22 cellular contexts compared by ENCODE assay signal in the genomic region with DNA sequence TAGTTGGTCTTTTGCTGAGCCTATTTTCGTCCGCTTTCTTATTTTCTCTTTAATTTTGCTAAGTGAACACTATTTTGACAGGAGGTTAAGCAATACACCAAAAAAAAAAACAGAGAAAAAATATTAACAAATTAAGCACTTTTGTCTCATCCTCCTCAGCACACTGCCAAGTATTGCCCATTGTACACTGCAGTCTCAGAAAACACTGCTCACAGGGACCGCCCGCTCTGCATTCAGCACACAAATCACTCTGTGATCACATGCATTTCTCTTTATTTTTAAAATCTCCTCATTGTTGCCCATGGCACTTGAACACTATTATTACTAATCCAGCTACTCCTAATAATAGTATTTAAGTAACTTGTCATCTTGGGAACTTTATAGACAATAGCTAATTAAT.
"Had no signal": no experiment of that assay in that cellular context is flagged by ENCODE, and none has a peak within 500 bp of the region (broad histone marks: within the 10 kb centered on the region; RNA-seq: fewer than 3 reads in every experiment).

No MANE protein-coding gene starts in this region.

- ATAC-seq: right cardiac atrium; stimulated activated naive CD8-positive, alpha-beta T cell treated with anti-CD3 and anti-CD28 coated beads, Interleukin-15, Interleukin-2, amounts not matched to agents 100 U/mL and 50 U/mL, for 24 hours had no signal

- H3K36me3 Mint-ChIP-seq: naive B cell, neural progenitor cell had no signal

- H3K27ac Mint-ChIP-seq: activated CD4-positive, alpha-beta memory T cell treated with anti-CD3 and anti-CD28 coated beads, Interleukin-2, amount 10 ng/mL, durations not matched to agents 7 days and 5 days; activated CD4-positive, alpha-beta T cell treated with anti-CD3 and anti-CD28 coated beads, Interleukin-2, amount 10 ng/mL, durations not matched to agents 24 days and 14 days; activated T-cell treated with anti-CD3 and anti-CD28 coated beads, Interleukin-2, amount 50 U/mL, for 24 hours; neural progenitor cell; T-helper 1 cell treated with Interleukin-12 subunit alpha and Interleukin-12 subunit beta and Interleukin-4 antibody, amounts not matched to agents 30 μg/mL and 1 μg/mL, for 36 hours had no signal

- H3K27me3 Mint-ChIP-seq: activated CD4-positive, alpha-beta memory T cell treated with anti-CD3 and anti-CD28 coated beads, Interleukin-2, amount 10 ng/mL, durations not matched to agents 7 days and 5 days; activated CD4-positive, alpha-beta T cell treated with anti-CD3 and anti-CD28 coated beads, Interleukin-2, amount 10 ng/mL, durations not matched to agents 24 days and 14 days; activated T-cell treated with anti-CD3 and anti-CD28 coated beads, Interleukin-2, amount 50 U/mL, for 24 hours; naive B cell had no signal

- H3K4me3 Mint-ChIP-seq: activated CD4-positive, alpha-beta memory T cell treated with anti-CD3 and anti-CD28 coated beads, Interleukin-2, amount 10 ng/mL, durations not matched to agents 7 days and 5 days; activated CD4-positive, alpha-beta T cell treated with anti-CD3 and anti-CD28 coated beads, Interleukin-2, amount 10 ng/mL, durations not matched to agents 24 days and 14 days; activated T-cell treated with anti-CD3 and anti-CD28 coated beads, Interleukin-2, amount 50 U/mL, for 24 hours; naive B cell; neural progenitor cell; T-helper 1 cell treated with Interleukin-12 subunit alpha and Interleukin-12 subunit beta and Interleukin-4 antibody, amounts not matched to agents 30 μg/mL and 1 μg/mL, for 36 hours had no signal

- H3K9me3 Mint-ChIP-seq: activated CD4-positive, alpha-beta memory T cell treated with anti-CD3 and anti-CD28 coated beads, Interleukin-2, amount 10 ng/mL, durations not matched to agents 7 days and 5 days; activated CD4-positive, alpha-beta T cell treated with anti-CD3 and anti-CD28 coated beads, Interleukin-2, amount 10 ng/mL, durations not matched to agents 24 days and 14 days; activated T-cell treated with anti-CD3 and anti-CD28 coated beads, Interleukin-2, amount 50 U/mL, for 24 hours; naive B cell; neural progenitor cell; T-helper 1 cell treated with Interleukin-12 subunit alpha and Interleukin-12 subunit beta and Interleukin-4 antibody, amounts not matched to agents 30 μg/mL and 1 μg/mL, for 36 hours had no signal

- DNase-seq: activated CD4-positive, alpha-beta memory T cell treated with anti-CD3 and anti-CD28 coated beads, Interleukin-2, amount 10 ng/mL, durations not matched to agents 7 days and 5 days; activated CD4-positive, alpha-beta T cell treated with anti-CD3 and anti-CD28 coated beads, Interleukin-2, amount 10 ng/mL, durations not matched to agents 24 days and 14 days; activated CD4-positive, CD25-positive, alpha-beta regulatory T cell treated with anti-CD3 and anti-CD28 coated beads, Interleukin-2, amount 50 U/mL, for 72 hours; activated CD8-positive, alpha-beta memory T cell treated with anti-CD3 and anti-CD28 coated beads, Interleukin-2, amount 50 U/mL, for 48 hours; activated gamma-delta T cell treated with Interleukin-2 at 50 U/mL for 16 hours; activated naive CD4-positive, alpha-beta T cell treated with anti-CD3 and anti-CD28 coated beads, Interleukin-2, amount 50 U/mL, for 16 hours; activated T-cell treated with anti-CD3 and anti-CD28 coated beads, Interleukin-2, amount 50 U/mL, for 24 hours; amniotic stem cell; cortex of kidney; foreskin fibroblast; islet precursor cell; left ventricle myocardium inferior; naive B cell; occipital lobe; right cardiac atrium; spleen; stimulated activated naive CD8-positive, alpha-beta T cell treated with anti-CD3 and anti-CD28 coated beads, Interleukin-15, Interleukin-2, amounts not matched to agents 100 U/mL and 50 U/mL, for 24 hours; T1000; thyroid gland; upper lobe of left lung had no signal
